ENCODE assay signal across 18 cellular contexts in the genomic region with DNA sequence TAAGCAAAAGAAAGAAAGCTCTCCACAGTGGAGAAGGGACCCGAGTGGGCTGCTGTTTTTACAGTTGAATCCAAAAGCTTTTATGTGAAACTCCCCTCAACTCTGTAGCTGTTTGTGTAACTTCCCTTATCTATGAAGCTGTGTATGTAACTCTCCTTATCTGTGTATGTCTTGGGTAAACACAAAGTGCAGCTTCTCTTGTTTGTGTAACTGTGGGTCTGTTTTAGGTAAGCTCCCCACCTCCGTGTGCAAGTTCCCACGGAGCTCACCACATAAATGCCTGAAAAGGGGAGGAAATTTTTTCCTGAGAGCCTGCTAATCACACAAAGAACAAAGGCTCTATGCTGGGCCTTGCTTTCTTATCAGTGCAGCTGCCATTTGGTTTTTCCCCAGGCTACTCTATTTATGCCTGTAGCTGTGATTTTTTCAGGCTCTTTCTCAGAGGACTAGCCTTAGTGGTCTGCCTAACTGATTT. TPM values are rescaled to one million over a fixed set of nuclear protein-coding genes. Genes with fewer than 3 reads are reported as not detected.
DNase-seq lines count a peak whose midpoint lies in the region; ATAC-seq, FAIRE-seq and TF ChIP-seq lines count a peak whose summit lies in the region.
"Not testable (repeated sequence)": the region's sequence is repeated elsewhere in the genome, so short reads cannot be mapped to it uniquely, and the experiment has no call there.
"Had no signal": no experiment of that assay in that cellular context is flagged by ENCODE, and none has a peak within 500 bp of the region (broad histone marks: within the 10 kb centered on the region; RNA-seq: fewer than 3 reads in every experiment).

No MANE protein-coding gene starts in this region.

- not testable (repeated sequence) for H3K27ac Mint-ChIP-seq in Caco-2 (ENCODE audit: unreplicated experiment)
- H3K27ac Mint-ChIP-seq in nephron (peak overlapping the region; percentile 91 to 96 (median 94)), progenitor cell of endocrine pancreas (peak overlapping the region; percentile 98)

- in situ Hi-C loops in brain microvascular endothelial cell (cut with HindIII; ENCODE audit: low pct_ligation_motif_present, low sequenced_read_pairs): not testable (repeated sequence)
- in situ Hi-C loops in HepG2 (cut with HindIII; ENCODE audit: extremely low pct_ligation_motif_present, low pct_unique_long_range_greater_than_20kb): loop anchor here (25.0 kb wide), 1 partner anchor 326 kb away; no protein-coding TSS in a partner anchor

- not testable (repeated sequence) for H3K36me3 Mint-ChIP-seq in Caco-2 (ENCODE audit: insufficient read depth, unreplicated experiment); nephron (ENCODE audit: low read depth); progenitor cell of endocrine pancreas (ENCODE audit: insufficient read depth)

- H3K4me3 ChIP-seq in Caco-2 (ENCODE audit: low read depth, low read length); SK-N-SH (ENCODE audit: low read depth in 2 of 2, low read length in 1 of 2); brain microvascular endothelial cell (ENCODE audit: low read depth, low read length); fibroblast of pulmonary artery (replicated peaks; ENCODE audit: low read depth, low read length): not testable (repeated sequence)
- peak overlapping the region in 1 of 3 experiments; percentile 28; a peak in 1 of 6 replicates for H3K4me3 ChIP-seq in HepG2 (replicated peaks in 1 of 3; ENCODE audit: insufficient read depth in 1 of 3, low read depth in 2 of 3, low read length in 3 of 3)

- CTCF ChIA-PET in Caco-2 (lab: Charles Lee) (interaction anchor here (1.5 kb wide), 1 partner anchor 60 kb away, joined by 6 read pairs; no protein-coding TSS in a partner anchor), SK-N-SH (lab: Yijun Ruan, JAX) (interaction anchor here (1.6 kb wide), 1 partner anchor 60 kb away, joined by 9 read pairs; no protein-coding TSS in a partner anchor)
- CTCF ChIA-PET in HepG2 (lab: Yijun Ruan, JAX; ENCODE audit: low intra/inter-chr PET ratio, low total read pairs): not testable (repeated sequence)

- not testable (repeated sequence) for H3K9me2 ChIP-seq in SK-N-SH

- peaks cover 10% of the 10 kb centered on the region; the same call in 1 of the 2 replicates for H3K9me3 ChIP-seq in Caco-2
- not testable (repeated sequence) for H3K9me3 ChIP-seq in SK-N-SH; HepG2 (ENCODE audit: low read length)

- WGBS in SK-N-SH (ENCODE audit: low lambda C conversion rate): 8% methylated on average over 3 of the region's 3 CpGs
- WGBS in HepG2 (ENCODE audit: low lambda C conversion rate): 0% methylated on average over 3 of the region's 3 CpGs

- not testable (repeated sequence) for H3K4me3 Mint-ChIP-seq in Caco-2 (ENCODE audit: unreplicated experiment); nephron
- H3K4me3 Mint-ChIP-seq in progenitor cell of endocrine pancreas (ENCODE audit: low read depth): peak overlapping the region; percentile 13

- TF ChIP-seq EP300 in SK-N-SH (IDR thresholded peaks at IDR 0.05; ENCODE audit: borderline replicate concordance in 1 of 2, low read depth in 1 of 2, low read length in 1 of 2): not testable (repeated sequence)
- peak in 1 of 2 experiments; percentile 78; a peak in 2 of 4 replicates for TF ChIP-seq EP300 in HepG2 (IDR thresholded peaks at IDR 0.05; ENCODE audit: low read depth in 2 of 2, low read length in 2 of 2)
- TF ChIP-seq EP300 in HepG2 (CRISPR knock-in tag; IDR thresholded peaks at IDR 0.05; ENCODE audit: borderline replicate concordance): peak; percentile 69; the same call in 1 of the 2 replicates

- H3K9ac ChIP-seq in SK-N-SH; HepG2 (ENCODE audit: insufficient read depth, low read depth, low read length): not testable (repeated sequence)

- not testable (repeated sequence) for H4K20me1 ChIP-seq in SK-N-SH (ENCODE audit: insufficient read depth); HepG2 (ENCODE audit: insufficient read depth, low read length)

- TF ChIP-seq RAD21 in SK-N-SH (IDR thresholded peaks at IDR 0.05; ENCODE audit: low read length); HepG2 (CRISPR knock-in tag; IDR thresholded peaks at IDR 0.05): not testable (repeated sequence)

- H3K79me2 ChIP-seq in SK-N-SH (ENCODE audit: insufficient read depth); HepG2 (ENCODE audit: insufficient read depth, low read length): not testable (repeated sequence)

- H3K27me3 Mint-ChIP-seq in Caco-2 (ENCODE audit: insufficient read depth, unreplicated experiment); nephron (ENCODE audit: low read depth); progenitor cell of endocrine pancreas: not testable (repeated sequence)

- POLR2A ChIA-PET in Caco-2 (lab: Charles Lee): interaction anchor here (0.6 to 1.0 kb wide), 2 partner anchors 114 to 184 kb away, joined by 3 read pairs; no protein-coding TSS in a partner anchor
- POLR2A ChIA-PET in SK-N-SH (lab: Yijun Ruan, JAX): not testable (repeated sequence)
- POLR2A ChIA-PET in HepG2 (lab: Yijun Ruan, JAX): interaction anchor here (0.6 to 1.2 kb wide), 6 partner anchors 9 to 250 kb away, joined by 3 to 8 read pairs (median 4); a partner anchor contains a TSS

- H3F3A ChIP-seq in SK-N-SH (replicated peaks; ENCODE audit: insufficient read depth): not testable (repeated sequence)

- TF ChIP-seq CTCF in Caco-2 (IDR thresholded peaks at IDR 0.05; ENCODE audit: insufficient read depth in 1 of 2, low read depth in 1 of 2, low read length in 1 of 2, severe bottlenecking in 1 of 2, unreplicated experiment in 1 of 2); SK-N-SH (IDR thresholded peaks at IDR 0.05); brain microvascular endothelial cell (IDR thresholded peaks at IDR 0.05; ENCODE audit: low read depth, low read length, missing control alignments); fibroblast of pulmonary artery (IDR thresholded peaks at IDR 0.05; ENCODE audit: low read length, missing control alignments); HepG2 (CRISPR knock-in tag; IDR thresholded peaks at IDR 0.05); nephron (IDR thresholded peaks at IDR 0.05; ENCODE audit: unreplicated experiment in 3 of 3); progenitor cell of endocrine pancreas (IDR thresholded peaks at IDR 0.05; ENCODE audit: unreplicated experiment): not testable (repeated sequence)

- H3K9me3 Mint-ChIP-seq in Caco-2 (ENCODE audit: unreplicated experiment): peaks cover 19% of the 10 kb centered on the region
- not testable (repeated sequence) for H3K9me3 Mint-ChIP-seq in nephron; progenitor cell of endocrine pancreas (ENCODE audit: low read depth)

- H3K4me1 ChIP-seq in Caco-2; SK-N-SH (ENCODE audit: control insufficient read depth in 1 of 2, insufficient read depth in 2 of 2, low read depth in 1 of 2, low read length in 1 of 2): not testable (repeated sequence)
- peaks cover 27% of the 10 kb centered on the region for H3K4me1 ChIP-seq in HepG2 (ENCODE audit: insufficient read depth, low read length)

- H3K27me3 ChIP-seq in Caco-2 (replicated peaks; ENCODE audit: control insufficient read depth, insufficient read depth, low read length); SK-N-SH (ENCODE audit: insufficient read depth); brain microvascular endothelial cell (replicated peaks); HepG2 (ENCODE audit: control insufficient read depth in 1 of 2, insufficient read depth in 2 of 2, low read length in 2 of 2): not testable (repeated sequence)

- not testable (repeated sequence) for H2AFZ ChIP-seq in SK-N-SH (ENCODE audit: low read depth); HepG2 (ENCODE audit: low read length)

- H3K27ac ChIP-seq in SK-N-SH (ENCODE audit: low read depth in 2 of 2, low read length in 1 of 2); brain microvascular endothelial cell; HepG2 (ENCODE audit: extremely low read length, insufficient read depth, low read length): not testable (repeated sequence)

- H3K4me2 ChIP-seq in SK-N-SH: not testable (repeated sequence)
- peak overlapping the region; percentile 62 for H3K4me2 ChIP-seq in HepG2 (ENCODE audit: low read depth, low read length)

- BruUV-seq in Caco-2 (replicated peaks; lab: Mats Ljungman, UMichigan); HepG2 (replicated peaks; lab: Mats Ljungman, UMichigan): not testable (repeated sequence)

- peak; percentile 55 for FAIRE-seq in HepG2 (lab: Jason Lieb, UNC)

- peak; percentile 75 to 80 for DNase-seq in Caco-2
- DNase-seq in HuH-7.5 (ENCODE audit: low spot score): peak; percentile 36
- peak; percentile 6 for DNase-seq in SK-N-SH
- peak; percentile 2 for DNase-seq in brain microvascular endothelial cell
- DNase-seq in fibroblast of pulmonary artery (ENCODE audit: low read depth): peak; percentile 13
- peak; percentile 97 for DNase-seq in HepG2 (ENCODE audit: low spot score)
- not testable (repeated sequence) for DNase-seq in progenitor cell of endocrine pancreas (ENCODE audit: low spot score, unreplicated experiment)

- H3K36me3 ChIP-seq in Caco-2 (ENCODE audit: control insufficient read depth, insufficient read depth, low read length); SK-N-SH (replicated peaks in 1 of 2; ENCODE audit: control insufficient read depth in 1 of 2, insufficient read depth in 2 of 2, low read length in 1 of 2); brain microvascular endothelial cell (replicated peaks); HepG2 (replicated peaks in 1 of 2; ENCODE audit: control insufficient read depth in 1 of 2, insufficient read depth in 2 of 2, low read length in 2 of 2): not testable (repeated sequence)

- H3K4me1 Mint-ChIP-seq in Caco-2 (ENCODE audit: low read depth, unreplicated experiment): not testable (repeated sequence)
- H3K4me1 Mint-ChIP-seq in nephron: peaks cover 10% of the 10 kb centered on the region
- peaks cover 22% of the 10 kb centered on the region for H3K4me1 Mint-ChIP-seq in progenitor cell of endocrine pancreas (ENCODE audit: low read depth)

- not testable (repeated sequence) for TF ChIP-seq POLR2A in HepG2 (IDR thresholded peaks at IDR 0.05; ENCODE audit: insufficient read depth in 1 of 2, low read depth in 2 of 2, low read length in 2 of 2)

- intact Hi-C loops in Caco-2 (cut with micrococcal nuclease; ENCODE audit: unreplicated experiment) (loop anchor here (2.0 kb wide), 1 partner anchor 60 kb away; no protein-coding TSS in a partner anchor), HepG2 (cut with micrococcal nuclease; ENCODE audit: unreplicated experiment) (loop anchor here (5.0 kb wide), 2 partner anchors 61 to 186 kb away; no protein-coding TSS in a partner anchor)

- peak; percentile 99 for ATAC-seq in HepG2

RNA-seq across cellular contexts. Expression of a gene that starts 43.5 kb away (rescaled TPM):
- not detected in 2 replicates for total RNA-seq in Caco-2 (2022)
- polyA plus RNA-seq in SK-N-SH (2012; rRNA removed): not detected in 2 replicates
- not detected in 2 replicates for polyA plus RNA-seq in SK-N-SH (2012; cell fraction: cytosol; rRNA removed)
- polyA plus RNA-seq in SK-N-SH (2012; cell fraction: nucleus; rRNA removed): not detected in 2 replicates
- not detected in 2 replicates for total RNA-seq in HepG2 (2016; rRNA removed; fragmentation: Illumina TruSeq; extraction: Trizol)
- not detected in 2 replicates for total RNA-seq in HepG2 (2016; cell fraction: cytosol; rRNA removed; fragmentation: Illumina TruSeq; extraction: Trizol; ENCODE audit: low read depth)
- total RNA-seq in HepG2 (2016; cell fraction: insoluble cytoplasmic fraction; rRNA removed; fragmentation: Illumina TruSeq; extraction: Trizol): not detected in 2 replicates
- total RNA-seq in HepG2 (2016; cell fraction: membrane; rRNA removed; fragmentation: Illumina TruSeq; extraction: Trizol): not detected in 2 replicates
- not detected in 2 replicates for total RNA-seq in HepG2 (2016; cell fraction: nucleus; rRNA removed; fragmentation: Illumina TruSeq; extraction: Trizol)
- polyA plus RNA-seq in HepG2 (2011; rRNA removed): not detected in 2 replicates
- not detected in 2 replicates for polyA plus RNA-seq in HepG2 (2011; cell fraction: cytosol; rRNA removed)
- polyA plus RNA-seq in HepG2 (2011; cell fraction: nucleus; rRNA removed): not detected in 2 replicates
- polyA plus RNA-seq in HepG2 (2012): not detected in 2 replicates
- polyA plus RNA-seq in HepG2 (2016; cell fraction: cytosol; fragmentation: Illumina TruSeq; extraction: Trizol; ENCODE audit: low read depth): not detected in 2 replicates
- polyA plus RNA-seq in HepG2 (2016; cell fraction: insoluble cytoplasmic fraction; fragmentation: Illumina TruSeq; extraction: Trizol; ENCODE audit: low read depth): not detected in 2 replicates
- polyA plus RNA-seq in HepG2 (2016; cell fraction: membrane; fragmentation: Illumina TruSeq; extraction: Trizol; ENCODE audit: low read depth): not detected in 2 replicates
- not detected in 2 replicates for polyA plus RNA-seq in HepG2 (2016; cell fraction: nucleus; fragmentation: Illumina TruSeq; extraction: Trizol; ENCODE audit: insufficient read depth, low read depth)
- not detected in 2 replicates for polyA minus RNA-seq in HepG2 (2011; rRNA and poly(A)+ RNA removed; ENCODE audit: low replicate concordance)
- not detected in 2 replicates for polyA minus RNA-seq in HepG2 (2011; cell fraction: cytosol; rRNA and poly(A)+ RNA removed)
- polyA minus RNA-seq in HepG2 (2011; cell fraction: nucleus; rRNA and poly(A)+ RNA removed): not detected in 2 replicates
- not detected in 2 replicates for total RNA-seq in progenitor cell of endocrine pancreas
- total RNA-seq: A172; CD4-positive, alpha-beta T cell; Daoy; GM23248; H9; HFFc6; HT1080; OCI-LY7 had no signal
- polyA plus RNA-seq: AG04450, GM23248, IgD-negative memory B cell had no signal
